ENCODE assay signal across 10 cellular contexts in genomic region chr5:176416965-176417364, GRCh38. TPM values are rescaled to one million over a fixed set of nuclear protein-coding genes. Genes with fewer than 3 reads are reported as not detected.
DNase-seq lines count a peak whose midpoint lies in the region; ATAC-seq, FAIRE-seq and TF ChIP-seq lines count a peak whose summit lies in the region.
"Had no signal": no experiment of that assay in that cellular context is flagged by ENCODE, and none has a peak within 500 bp of the region (broad histone marks: within the 10 kb centered on the region; RNA-seq: fewer than 3 reads in every experiment).

No MANE protein-coding gene starts in this region.

- H3K9me3 Mint-ChIP-seq in astrocyte (ENCODE audit: unreplicated experiment): peaks cover 13% of the 10 kb centered on the region

- H3K27me3 ChIP-seq in heart left ventricle: no peaks in the 10 kb centered on the region
- peaks cover 5% of the 10 kb centered on the region for H3K27me3 ChIP-seq in astrocyte (ENCODE audit: insufficient read depth, low read length)
- H3K27me3 ChIP-seq in mononuclear cell (ENCODE audit: insufficient read depth, low read length): peaks cover 2% of the 10 kb centered on the region
- no peaks in the 10 kb centered on the region for H3K27me3 ChIP-seq in upper lobe of left lung

- peak overlapping the region; percentile 80 for H3K4me3 Mint-ChIP-seq in astrocyte (ENCODE audit: unreplicated experiment)

- DNase-seq in heart left ventricle: no peak
- DNase-seq in left ventricle myocardium superior: no peak
- DNase-seq in astrocyte (ENCODE audit: low read depth): no peak
- DNase-seq in upper lobe of left lung: no peak
- no peak for DNase-seq in NK-92 (lab: John Stamatoyannopoulos, UW; ENCODE audit: unreplicated experiment)

- TF ChIP-seq POLR2A in heart left ventricle (IDR thresholded peaks at IDR 0.05): no peak
- no peak for TF ChIP-seq POLR2A in upper lobe of left lung (IDR thresholded peaks at IDR 0.05)

- peak overlapping the region in 10 of 12 donors; percentile 22 to 100 (median 84) for H3K4me3 ChIP-seq in heart left ventricle
- peak overlapping the region; percentile 75 for H3K4me3 ChIP-seq in astrocyte (ENCODE audit: insufficient read depth, low read depth, low read length)
- peak overlapping the region; percentile 77 for H3K4me3 ChIP-seq in mononuclear cell (ENCODE audit: low read length)
- peak overlapping the region in 3 of 4 donors; percentile 81 to 99 (median 85) for H3K4me3 ChIP-seq in upper lobe of left lung

- TF ChIP-seq CTCF in heart left ventricle (IDR thresholded peaks at IDR 0.05): no peak
- TF ChIP-seq CTCF in astrocyte (IDR thresholded peaks at IDR 0.05; ENCODE audit: insufficient read depth, low read depth, low read length): no peak
- no peak for TF ChIP-seq CTCF in upper lobe of left lung (IDR thresholded peaks at IDR 0.05)

- H3K36me3 Mint-ChIP-seq in astrocyte (ENCODE audit: low read depth, unreplicated experiment): peaks cover 2% of the 10 kb centered on the region

- H3K79me2 ChIP-seq in astrocyte (ENCODE audit: insufficient read depth, low read length): peaks cover 28% of the 10 kb centered on the region

- no peak for FAIRE-seq in astrocyte (lab: Jason Lieb, UNC)
- FAIRE-seq: D721Med, islet of Langerhans had no signal

- no peaks in the 10 kb centered on the region for H3K9me3 ChIP-seq in heart left ventricle
- H3K9me3 ChIP-seq in astrocyte (ENCODE audit: insufficient read depth, low read depth, low read length): peaks cover 3% of the 10 kb centered on the region
- no peaks in the 10 kb centered on the region for H3K9me3 ChIP-seq in mononuclear cell (ENCODE audit: low read depth, low read length)
- no peaks in the 10 kb centered on the region for H3K9me3 ChIP-seq in upper lobe of left lung

- H3K36me3 ChIP-seq in heart left ventricle (no peaks in the 10 kb centered on the region), astrocyte (ENCODE audit: insufficient read depth, low read length) (no peaks in the 10 kb centered on the region), upper lobe of left lung (no peaks in the 10 kb centered on the region)

- peak overlapping the region; percentile 55 for H3K9ac ChIP-seq in astrocyte (ENCODE audit: low read length)

- H3K27me3 Mint-ChIP-seq in astrocyte (ENCODE audit: low read depth, unreplicated experiment): peaks cover 10% of the 10 kb centered on the region

- H3K4me2 ChIP-seq in astrocyte (ENCODE audit: low read length): peak overlapping the region; percentile 93

- H4K20me1 ChIP-seq in astrocyte (ENCODE audit: insufficient read depth, low read length): peaks cover 35% of the 10 kb centered on the region

- intact Hi-C loops in heart left ventricle (cut with DNase I): loop anchor here in 8 of 10 donors (2.0 to 10.0 kb wide), 11 partner anchors 30 to 238 kb away; partner anchors contain the start of genes RNF44 (in 3 of the 8), CDHR2 (in 2 of the 8), KIAA1191 (in 2 of the 8) and ARL10 (in 1 of the 8)
- intact Hi-C loops in left ventricle myocardium superior (cut with micrococcal nuclease): no loop called here

- peak overlapping the region; percentile 68 for H3K27ac Mint-ChIP-seq in astrocyte (ENCODE audit: unreplicated experiment)

- no peak for TF ChIP-seq EP300 in upper lobe of left lung (IDR thresholded peaks at IDR 0.05)

- 76 to 82% (median 81%) methylated on average over 11 of the region's 11 CpGs for WGBS in heart left ventricle, 4 donors
- WGBS in upper lobe of left lung, 2 donors: 79% methylated on average over 11 of the region's 11 CpGs

- ATAC-seq in heart left ventricle (no peak), left ventricle myocardium superior (no peak), upper lobe of left lung (ENCODE audit: low FRiP score in 2 of 2) (no peak), GM18519 (IDR thresholded peaks at IDR 0.05; ENCODE audit: low FRiP score, unreplicated experiment) (no peak), HG03469 (IDR thresholded peaks at IDR 0.05; ENCODE audit: unreplicated experiment) (no peak)

- H3K27ac ChIP-seq in heart left ventricle (peak overlapping the region in 9 of 12 donors; percentile 29 to 96 (median 95)), astrocyte (ENCODE audit: low read depth, low read length) (no peak overlapping the region), upper lobe of left lung (peak overlapping the region; percentile 93 to 95 (median 94))

- H2AFZ ChIP-seq in astrocyte (ENCODE audit: low read depth, low read length): peak overlapping the region; percentile 89

- peaks cover 5 to 46% (median 41%) of the 10 kb centered on the region in 12 donors for H3K4me1 ChIP-seq in heart left ventricle
- H3K4me1 ChIP-seq in astrocyte (ENCODE audit: insufficient read depth, low read length): peaks cover 11% of the 10 kb centered on the region
- peaks cover 26% of the 10 kb centered on the region for H3K4me1 ChIP-seq in mononuclear cell (ENCODE audit: insufficient read depth, low read length)
- peaks cover 32 to 45% (median 40%) of the 10 kb centered on the region in 4 donors for H3K4me1 ChIP-seq in upper lobe of left lung

- peaks cover 22% of the 10 kb centered on the region for H3K4me1 Mint-ChIP-seq in astrocyte (ENCODE audit: low read depth, unreplicated experiment)

RNA-seq across cellular contexts. Expression of gene CLTB, which starts 0.6 kb away (rescaled TPM):
- total RNA-seq in heart left ventricle: 100 to 1,000 TPM; 185 to 401 (median 231) TPM
- 100 to 1,000 TPM; 461 to 464 TPM for polyA plus RNA-seq in heart left ventricle
- total RNA-seq in left ventricle myocardium superior: 223 TPM
- total RNA-seq in astrocyte: 89.2 and 117 TPM in 2 replicates
- 55.3 TPM for total RNA-seq in mononuclear cell
- total RNA-seq in upper lobe of left lung: 100 to 1,000 TPM in 4 of 6 donors, 10 to 100 TPM in 2; 54.5 to 187 (median 109) TPM

RNA-seq across cellular contexts. Expression of gene HIGD2A, which starts 28.4 kb away (rescaled TPM):
- total RNA-seq in heart left ventricle: 100 to 1,000 TPM; 177 to 318 (median 218) TPM
- polyA plus RNA-seq in heart left ventricle: 100 to 1,000 TPM; 229 to 454 TPM
- 222 TPM for total RNA-seq in left ventricle myocardium superior
- total RNA-seq in astrocyte: 103 and 108 TPM in 2 replicates
- total RNA-seq in mononuclear cell: 61.7 TPM
- total RNA-seq in upper lobe of left lung: 100 to 1,000 TPM in 3 of 6 donors, 10 to 100 TPM in 3; 46.5 to 108 (median 93.6) TPM

RNA-seq across cellular contexts. Expression of gene NOP16, which starts 28.6 kb away (rescaled TPM):
- 10 to 100 TPM in 8 of 9 donors, 1 to 10 TPM in 1; 9.3 to 33.9 (median 15.8) TPM for total RNA-seq in heart left ventricle
- polyA plus RNA-seq in heart left ventricle: 10 to 100 TPM; 33.4 to 83.4 TPM
- 19.0 TPM for total RNA-seq in left ventricle myocardium superior
- total RNA-seq in astrocyte: 39.3 and 46.3 TPM in 2 replicates
- 6.1 TPM for total RNA-seq in mononuclear cell
- total RNA-seq in upper lobe of left lung: 10 to 100 TPM in 4 of 6 donors, 1 to 10 TPM in 2; 3.1 to 25.4 (median 12.1) TPM

RNA-seq across cellular contexts. Expression of gene FAF2, which starts 31.2 kb away (rescaled TPM):
- 10 to 100 TPM; 11.6 to 20.8 (median 13.6) TPM for total RNA-seq in heart left ventricle
- polyA plus RNA-seq in heart left ventricle: 10 to 100 TPM in 1 of 2 donors, 1 to 10 TPM in 1; 6.6 to 15.0 TPM
- 16.2 TPM for total RNA-seq in left ventricle myocardium superior
- total RNA-seq in astrocyte: 56.2 and 58.5 TPM in 2 replicates
- total RNA-seq in mononuclear cell: 30.1 TPM
- 10 to 100 TPM; 11.5 to 33.0 (median 30.0) TPM for total RNA-seq in upper lobe of left lung

RNA-seq across cellular contexts. Expression of gene ARL10, which starts 51.7 kb away (rescaled TPM):
- total RNA-seq in heart left ventricle (1 to 10 TPM; 2.9 to 8.1 (median 5.4) TPM), left ventricle myocardium superior (4.4 TPM), astrocyte (13.2 and 14.3 TPM in 2 replicates), mononuclear cell (2.3 TPM), upper lobe of left lung (1 to 10 TPM; 2.7 to 7.8 (median 4.1) TPM)
- 1 to 10 TPM; 1.5 to 4.8 TPM for polyA plus RNA-seq in heart left ventricle
